In genomic region chr6:70663881-70664466, GRCh38 we compare ENCODE assay signal across 17 cellular contexts. TPM values are rescaled to one million over a fixed set of nuclear protein-coding genes. Genes with fewer than 3 reads are reported as not detected.
DNase-seq lines count a peak whose midpoint lies in the region; ATAC-seq and TF ChIP-seq lines count a peak whose summit lies in the region.
"Had no signal": no experiment of that assay in that cellular context is flagged by ENCODE, and none has a peak within 500 bp of the region (broad histone marks: within the 10 kb centered on the region; RNA-seq: fewer than 3 reads in every experiment).

No MANE protein-coding gene starts in this region.

- 84% methylated on average over 6 of the region's 6 CpGs for WGBS in esophagus muscularis mucosa
- WGBS in transverse colon (ENCODE audit: low coverage in 1 of 2), 2 donors = 89% methylated on average over 5 to 6 of the region's 6 CpGs

- DNase-seq in left ventricle myocardium inferior (no peak), Right ventricle myocardium inferior (ENCODE audit: missing footprints) (no peak), NCI-H82 treated with DMSO at 0.1 percent for 48 hours (lab: John Stamatoyannopoulos, UW; ENCODE audit: unreplicated experiment) (peak; percentile 5), esophagus muscularis mucosa (ENCODE audit: extremely low spot score) (peak; percentile 78), transverse colon (no peak)
- DNase-seq: AML-193; CD4-positive, CD25-positive, alpha-beta regulatory T cell; MV-4-11; NCI-H1417 treated with DMSO at 0.1 percent for 48 hours; NCI-H2081; NCI-H226; NCI-H526 treated with DMSO at 0.1 percent for 48 hours; SK-N-SH had no signal

- TF ChIP-seq EP300 in esophagus muscularis mucosa (IDR thresholded peaks at IDR 0.05) (no peak), transverse colon (IDR thresholded peaks at IDR 0.05; ENCODE audit: low read depth) (no peak)

- no peak overlapping the region for H3K9ac ChIP-seq in skeletal muscle tissue (ENCODE audit: low read depth in 1 of 3, low read length in 3 of 3)
- H3K9ac ChIP-seq: SK-N-SH had no signal

- peak overlapping the region; percentile 78 for H3K27ac ChIP-seq in left ventricle myocardium inferior (replicated peaks)
- H3K27ac ChIP-seq in esophagus muscularis mucosa (replicated peaks in 1 of 4) = no peak overlapping the region
- peak overlapping the region; percentile 83 for H3K27ac ChIP-seq in skeletal muscle tissue (ENCODE audit: low read depth, low read length)
- no peak overlapping the region for H3K27ac ChIP-seq in transverse colon

- in situ Hi-C loops in transverse colon (cut with MboI; ENCODE audit: low pct_ligation_motif_present in 1 of 4, low pct_unique_long_range_greater_than_20kb in 1 of 4, low sequenced_read_pairs in 3 of 4) = loop anchor here in 1 of 4 donors (25.0 kb wide), 1 partner anchor 252 kb away; the partner anchor contains the start of gene FAM135A

- intact Hi-C loops in left ventricle myocardium inferior (cut with micrococcal nuclease) (loop anchor here (10.0 kb wide), 1 partner anchor 99 kb away; the partner anchor contains the start of gene SDHAF4), Right ventricle myocardium inferior (cut with DNase I) (loop anchor here (10.0 kb wide), 1 partner anchor 249 kb away; the partner anchor contains the start of gene FAM135A), esophagus muscularis mucosa (cut with DNase I) (loop anchor here (10.0 kb wide), 1 partner anchor 249 kb away; the partner anchor contains the start of gene FAM135A), transverse colon (cut with DNase I; ENCODE audit: low total_unique reads) (no loop called here)

- H3K9me3 ChIP-seq in left ventricle myocardium inferior (replicated peaks) (no peaks in the 10 kb centered on the region), esophagus muscularis mucosa (no peaks in the 10 kb centered on the region), skeletal muscle tissue (ENCODE audit: control insufficient read depth in 3 of 3, low read length in 3 of 3) (no peaks in the 10 kb centered on the region), transverse colon (no peaks in the 10 kb centered on the region)
- H3K9me3 ChIP-seq: HAP-1, SK-N-SH had no signal

- H3K4me3 ChIP-seq in left ventricle myocardium inferior (no peak overlapping the region), esophagus muscularis mucosa (no peak overlapping the region), skeletal muscle tissue (ENCODE audit: low read length in 3 of 3) (no peak overlapping the region), transverse colon (no peak overlapping the region)
- H3K4me3 ChIP-seq: HAP-1 had no signal

- H3K36me3 ChIP-seq in left ventricle myocardium inferior (no peaks in the 10 kb centered on the region), esophagus muscularis mucosa (no peaks in the 10 kb centered on the region), skeletal muscle tissue (ENCODE audit: control insufficient read depth in 3 of 3, insufficient read depth in 3 of 3, low read length in 3 of 3) (no peaks in the 10 kb centered on the region), transverse colon (no peaks in the 10 kb centered on the region)
- H3K36me3 ChIP-seq: HAP-1 had no signal

- peaks cover 33% of the 10 kb centered on the region for H3K4me1 ChIP-seq in left ventricle myocardium inferior
- H3K4me1 ChIP-seq in esophagus muscularis mucosa = peaks cover 6 to 19% (median 14%) of the 10 kb centered on the region in 4 donors
- H3K4me1 ChIP-seq in skeletal muscle tissue (ENCODE audit: control insufficient read depth in 3 of 3, insufficient read depth in 3 of 3, low read length in 3 of 3) = peaks cover 17 to 32% (median 21%) of the 10 kb centered on the region in 3 donors
- H3K4me1 ChIP-seq in transverse colon = peaks cover 0 to 13% (median 7%) of the 10 kb centered on the region in 4 donors
- H3K4me1 ChIP-seq: HAP-1 had no signal

- H3K27me3 ChIP-seq in left ventricle myocardium inferior (ENCODE audit: low read depth) = no peaks in the 10 kb centered on the region
- no peaks in the 10 kb centered on the region for H3K27me3 ChIP-seq in esophagus muscularis mucosa
- H3K27me3 ChIP-seq in skeletal muscle tissue (ENCODE audit: control insufficient read depth in 3 of 3, insufficient read depth in 3 of 3, low read length in 3 of 3) = no peaks in the 10 kb centered on the region
- no peaks in the 10 kb centered on the region for H3K27me3 ChIP-seq in transverse colon

- TF ChIP-seq POLR2A in esophagus muscularis mucosa (IDR thresholded peaks at IDR 0.05; ENCODE audit: low read depth) (no peak), transverse colon (IDR thresholded peaks at IDR 0.05) (no peak)

- TF ChIP-seq CTCF in left ventricle myocardium inferior (IDR thresholded peaks at IDR 0.05; ENCODE audit: borderline replicate concordance) (no peak), esophagus muscularis mucosa (IDR thresholded peaks at IDR 0.05) (no peak), transverse colon (IDR thresholded peaks at IDR 0.05) (no peak)

- no peak for ATAC-seq in Right ventricle myocardium inferior
- ATAC-seq in HG03280 (IDR thresholded peaks at IDR 0.05; ENCODE audit: unreplicated experiment) = no peak
- ATAC-seq in GM19452 (IDR thresholded peaks at IDR 0.05; ENCODE audit: unreplicated experiment) = no peak

RNA-seq across cellular contexts. Expression of gene SMAP1, which starts 3.7 kb away (rescaled TPM):
- total RNA-seq in left ventricle myocardium inferior (32.1 TPM), Right ventricle myocardium inferior (27.3 TPM), esophagus muscularis mucosa (10 to 100 TPM; 23.7 to 33.1 (median 29.5) TPM), skeletal muscle tissue (13.6 TPM), transverse colon (10 to 100 TPM; 10.3 to 49.3 (median 35.3) TPM)

Comparison
In these comparisons a context has a peak if more than half of its experiments do, and no peak if none do; other contexts are left out.
1. DNase-seq: peak in NCI-H82 treated with DMSO at 0.1 percent for 48 hours (single experiment) and esophagus muscularis mucosa (single experiment); none in left ventricle myocardium inferior (single experiment), Right ventricle myocardium inferior (single experiment) and transverse colon (single experiment).
2. H3K27ac ChIP-seq: peak in left ventricle myocardium inferior (single experiment) and skeletal muscle tissue (single experiment); none in esophagus muscularis mucosa (0 of 4) and transverse colon (0 of 4).